ENCODE assay signal across 1 cellular context in genomic region chr2:207475546-207475945, GRCh38.
TF ChIP-seq lines count a peak whose summit lies in the region.

No MANE protein-coding gene starts in this region.

TF ChIP-seq in H1, 55 proteins besides CTCF, POLR2A, EP300 and RAD21:
- TF ChIP-seq SIN3A (conservative IDR thresholded peaks at IDR 0.05 in 1 of 2, IDR thresholded peaks at IDR 0.05 in 1 of 2; ENCODE audit: low read depth in 1 of 2, low read length in 2 of 2) (no peak), POLR2AphosphoS5 (IDR thresholded peaks at IDR 0.05; ENCODE audit: low read depth, low read length) (no peak), TBP (IDR thresholded peaks at IDR 0.05; ENCODE audit: low read depth, low read length) (no peak), USF2 (IDR thresholded peaks at IDR 0.05; ENCODE audit: low read length) (no peak), CHD7 (IDR thresholded peaks at IDR 0.05; ENCODE audit: insufficient replicate concordance, low read length) (no peak), SUZ12 (IDR thresholded peaks at IDR 0.05; ENCODE audit: low read length) (no peak), CBX8 (IDR thresholded peaks at IDR 0.05; ENCODE audit: borderline replicate concordance, low read depth, low read length) (no peak), ZNF274 (IDR thresholded peaks at IDR 0.05; ENCODE audit: borderline replicate concordance, extremely low read depth, low read length) (no peak)
